ENCODE assay signal across 18 cellular contexts in the genomic region with DNA sequence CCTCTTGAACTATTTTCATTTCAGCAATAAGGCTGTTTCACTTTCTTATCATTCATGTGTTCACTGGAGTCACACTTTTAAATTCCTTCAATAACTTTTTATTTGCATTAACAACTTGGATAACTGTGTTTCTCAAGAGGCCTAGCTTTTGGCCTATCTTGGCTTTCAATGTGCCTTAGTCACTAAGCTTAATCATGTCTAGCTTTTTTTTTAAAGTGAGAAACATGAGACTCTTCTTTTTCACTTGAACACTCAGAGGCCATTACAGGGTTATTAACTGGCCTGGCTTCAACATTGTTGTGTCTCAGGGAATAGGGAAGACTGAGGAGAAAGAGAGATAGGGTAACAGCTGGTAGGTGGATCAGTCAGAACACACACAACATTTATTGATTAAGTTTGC.
"Had no signal": no experiment of that assay in that cellular context is flagged by ENCODE, and none has a peak within 500 bp of the region (broad histone marks: within the 10 kb centered on the region; RNA-seq: fewer than 3 reads in every experiment).

No MANE protein-coding gene starts in this region.

- ATAC-seq: activated CD8-positive, alpha-beta T cell treated with anti-CD3 and anti-CD28 coated beads for 36 hours; activated naive CD4-positive, alpha-beta T cell treated with anti-CD3 and anti-CD28 coated beads, Interleukin-2, amount 50 U/mL, for 72 hours; activated T-cell treated with anti-CD3 and anti-CD28 coated beads, Interleukin-2, amount 50 U/mL, for 4 hours; gastrocnemius medialis; heart left ventricle; stimulated activated effector memory CD8-positive, alpha-beta T cell treated with anti-CD3 and anti-CD28 coated beads, Interleukin-12 subunit alpha, Interleukin-12 subunit beta, amount 100 ng/mL, for 72 hours had no signal

- DNase-seq: activated CD4-positive, alpha-beta T cell treated with anti-CD3 and anti-CD28 coated beads for 48 hours; activated CD8-positive, alpha-beta T cell treated with anti-CD3 and anti-CD28 coated beads for 36 hours; activated effector memory CD4-positive, alpha-beta T cell treated with anti-CD3 and anti-CD28 coated beads, Interleukin-2, amount 50 U/mL, for 16 hours; activated T-cell treated with anti-CD3 and anti-CD28 coated beads, Interleukin-2, amount 50 U/mL, for 4 hours; amygdala; gastrocnemius medialis; heart left ventricle; left cardiac atrium; naive B cell; ovary; thyroid gland; uterus; WERI-Rb-1 had no signal

- H3K27ac ChIP-seq: breast epithelium, gastrocnemius medialis, heart left ventricle, neural progenitor cell, ovary, thyroid gland, uterus, WERI-Rb-1 had no signal

- H3K4me3 ChIP-seq: breast epithelium, gastrocnemius medialis, heart left ventricle, lung, neural progenitor cell, ovary, thyroid gland, uterus had no signal

- H3K27me3 ChIP-seq: breast epithelium, gastrocnemius medialis, heart left ventricle, neural progenitor cell, ovary, thyroid gland, uterus had no signal

- H3K36me3 ChIP-seq: breast epithelium, gastrocnemius medialis, heart left ventricle, neural progenitor cell, ovary, thyroid gland, uterus, WERI-Rb-1 had no signal
